ENCODE assay signal across 8 cellular contexts in genomic region chr3:156826144-156826895, GRCh38. TPM values are rescaled to one million over a fixed set of nuclear protein-coding genes. Genes with fewer than 3 reads are reported as not detected.
DNase-seq lines count a peak whose midpoint lies in the region; ATAC-seq and FAIRE-seq lines count a peak whose summit lies in the region.

LEKR1 (plus strand) TSS chr3:156826353; CDS start chr3:156829330, 2,977 bp downstream.

- H4K91ac ChIP-seq in neuronal stem cell (ENCODE audit: low read depth, low read length, poor library complexity), result no peak within 1 kb of the TSS

- H3K27ac ChIP-seq in neuronal stem cell (replicated peaks; ENCODE audit: low read length) (peak within 1 kb of the TSS; percentile 36), substantia nigra (ENCODE audit: low read depth, low read length, poor library complexity, severe bottlenecking) (peak within 1 kb of the TSS; percentile 67)

- H3K4me1 Mint-ChIP-seq in IgD-negative memory B cell, result peaks cover 3 to 11% (median 11%) of the 10 kb centered on the region in 3 donors

- H2AK5ac ChIP-seq in neuronal stem cell (ENCODE audit: low read depth, low read length), result no peak within 1 kb of the TSS

- WGBS in neuronal stem cell (ENCODE audit: extremely low coverage in 2 of 2, insufficient read length in 2 of 2, insufficient replicate concordance in 1 of 2), 2 donors, result no CpG with 5 or more reads among the region's 63 CpGs

- no peaks in the 10 kb centered on the region for H3K27me3 ChIP-seq in neuronal stem cell (ENCODE audit: control insufficient read depth in 3 of 3, insufficient read depth in 3 of 3, low read depth in 1 of 3, low read length in 3 of 3)

- H3K4me3 Mint-ChIP-seq in IgD-negative memory B cell, result peak within 1 kb of the TSS; percentile 83 to 97 (median 94)

- H3K4me2 ChIP-seq in neuronal stem cell (ENCODE audit: insufficient read depth, low read length, poor library complexity, severe bottlenecking), result peak within 1 kb of the TSS; percentile 65

- FAIRE-seq in frontal cortex (lab: Jason Lieb, UNC), result no peak

- H3K9me3 Mint-ChIP-seq in IgD-negative memory B cell, result no peaks in the 10 kb centered on the region

- no peaks in the 10 kb centered on the region for H3K9me3 ChIP-seq in neuronal stem cell (replicated peaks in 1 of 2; ENCODE audit: control insufficient read depth in 2 of 2, insufficient read depth in 1 of 2, low read depth in 1 of 2, low read length in 2 of 2)

- H3K4me1 ChIP-seq in neuronal stem cell (ENCODE audit: control insufficient read depth in 2 of 2, insufficient read depth in 1 of 2, low read depth in 1 of 2, low read length in 2 of 2), result peaks cover 0 to 4% of the 10 kb centered on the region in 2 donors

- H3K23ac ChIP-seq in neuronal stem cell (ENCODE audit: low read depth, low read length, poor library complexity), result peak within 1 kb of the TSS; percentile 56

- peak within 1 kb of the TSS; percentile 74 for H2AFZ ChIP-seq in neuronal stem cell (ENCODE audit: low read length)

- H2BK120ac ChIP-seq in neuronal stem cell (ENCODE audit: low read depth, low read length), result no peak within 1 kb of the TSS

- peak; percentile 91 for ATAC-seq in GM21529 (IDR thresholded peaks at IDR 0.05; ENCODE audit: unreplicated experiment)

- no peak within 1 kb of the TSS for H3K14ac ChIP-seq in neuronal stem cell (ENCODE audit: low read length)

- no peaks in the 10 kb centered on the region for H3K36me3 ChIP-seq in neuronal stem cell (replicated peaks in 1 of 2; ENCODE audit: control insufficient read depth in 2 of 2, insufficient read depth in 2 of 2, low read length in 2 of 2)

- no peak within 1 kb of the TSS for H2BK5ac ChIP-seq in neuronal stem cell (ENCODE audit: low read length)

- DNase-seq in DMS53 treated with DMSO at 0.1 percent for 48 hours (lab: John Stamatoyannopoulos, UW; ENCODE audit: unreplicated experiment), result peak; percentile 54
- peak; percentile 86 for DNase-seq in SHP77 treated with DMSO at 0.1 percent for 48 hours (lab: John Stamatoyannopoulos, UW)
- DNase-seq in activated naive CD4-positive, alpha-beta T cell treated with Interleukin-2 at 50 U/mL for 16 hours, result peak; percentile 71
- DNase-seq in frontal cortex (ENCODE audit: low spot score in 2 of 2), result peak; percentile 77 to 81
- DNase-seq in neuronal stem cell (ENCODE audit: low spot score), result peak; percentile 59
- DNase-seq in substantia nigra (lab: John Stamatoyannopoulos, UW), result peak; percentile 26 to 89 (median 68)

- peak within 1 kb of the TSS; percentile 83 for H3K9ac ChIP-seq in neuronal stem cell (ENCODE audit: low read depth, low read length, poor library complexity)

- H3K4me3 ChIP-seq in neuronal stem cell (ENCODE audit: low read length in 2 of 2), result peak within 1 kb of the TSS; percentile 45 to 86

- H2BK12ac ChIP-seq in neuronal stem cell (ENCODE audit: low read length), result no peak within 1 kb of the TSS

- no peaks in the 10 kb centered on the region for H3K79me1 ChIP-seq in neuronal stem cell (ENCODE audit: low read depth, low read length)

- no peak within 1 kb of the TSS for H2BK15ac ChIP-seq in neuronal stem cell (ENCODE audit: low read length)

- H3K4ac ChIP-seq in neuronal stem cell (ENCODE audit: low read length), result no peak within 1 kb of the TSS

- peak within 1 kb of the TSS; percentile 57 to 98 (median 98) for H3K27ac Mint-ChIP-seq in IgD-negative memory B cell

- no peaks in the 10 kb centered on the region for H3K27me3 Mint-ChIP-seq in IgD-negative memory B cell

- H4K8ac ChIP-seq in neuronal stem cell (ENCODE audit: low read depth, low read length), result no peak within 1 kb of the TSS

- H3K36me3 Mint-ChIP-seq in IgD-negative memory B cell, result peaks cover 9% of the 10 kb centered on the region

- H3K18ac ChIP-seq in neuronal stem cell (ENCODE audit: low read length), result peak within 1 kb of the TSS; percentile 94

RNA-seq across cellular contexts. Expression of gene LEKR1, which starts in this region (rescaled TPM):
- polyA plus RNA-seq in IgD-negative memory B cell, result 0.93 TPM
- 0.82 TPM for total RNA-seq in frontal cortex
- 0.54 TPM for polyA plus RNA-seq in neuronal stem cell (2013, experiment 1 of 2)
- polyA plus RNA-seq in neuronal stem cell (2013, experiment 2 of 2), result 0.22 TPM

Comparison
In these comparisons a context has a peak if more than half of its experiments do, and no peak if none do; other contexts are left out.
1. Peak in every context shown above with its lines: DNase-seq, ATAC-seq, H3K4me3 ChIP-seq and H3K27ac ChIP-seq.
2. Peak in DNase-seq in frontal cortex; RNA of the gene not detected or under 1 TPM.